Comparison of ENCODE assay signal across 8 cellular contexts in the genomic region with DNA sequence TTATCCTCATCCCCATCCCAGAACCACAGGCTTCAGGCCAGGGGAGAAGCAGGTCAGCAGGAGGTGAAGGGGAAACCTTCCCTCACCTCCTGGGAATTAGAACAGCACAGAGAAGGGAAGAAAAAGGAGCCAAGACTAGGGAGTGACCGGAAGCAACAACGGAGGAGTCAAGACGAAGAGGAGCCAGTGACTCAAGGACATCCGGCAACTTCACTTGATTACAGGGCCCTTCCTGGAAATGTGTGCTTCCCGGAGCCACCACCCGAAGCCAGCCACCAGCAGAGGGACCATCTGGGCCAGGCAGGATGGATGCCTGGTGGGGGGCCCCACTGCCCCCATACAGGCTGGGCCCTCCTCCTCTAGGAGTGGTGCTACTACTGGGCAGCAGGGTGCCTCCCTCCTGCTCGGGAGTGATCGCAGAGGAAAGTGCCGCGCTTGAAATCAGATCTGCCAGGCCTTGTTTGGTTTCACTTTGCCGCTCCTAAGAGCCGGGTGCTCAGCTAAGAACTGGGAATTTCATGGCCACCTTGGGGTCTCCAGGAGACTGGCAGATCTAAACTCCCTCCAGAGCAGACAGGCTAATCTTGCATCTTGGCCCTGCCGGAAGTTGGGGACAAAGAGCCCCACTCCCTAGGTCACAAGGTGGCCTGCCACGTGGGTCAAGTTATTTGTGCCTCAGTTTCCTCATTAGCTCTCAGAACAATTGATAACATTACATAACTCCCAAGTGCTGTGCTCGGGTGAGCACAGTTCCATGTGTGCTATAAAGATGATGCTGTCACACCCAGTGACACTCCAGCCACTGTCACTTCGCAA. TPM values are rescaled to one million over a fixed set of nuclear protein-coding genes. Genes with fewer than 3 reads are reported as not detected.
A peak's percentile ranks its signal among the peaks of the same experiment; 100 is the strongest.
DNase-seq lines count a peak whose midpoint lies in the region; ATAC-seq and TF ChIP-seq lines count a peak whose summit lies in the region.

No MANE protein-coding gene starts in this region.

- H3K36me3 ChIP-seq in RWPE2 (ENCODE audit: low read depth): no peaks in the 10 kb centered on the region

- H3K27me3 ChIP-seq in RWPE2 (ENCODE audit: insufficient read depth, poor library complexity, severe bottlenecking): no peaks in the 10 kb centered on the region

- TF ChIP-seq CTCF in RWPE2 (IDR thresholded peaks at IDR 0.05; ENCODE audit: poor library complexity, severe bottlenecking): peak; percentile 28

- H3K27ac Mint-ChIP-seq in natural killer cell treated with Interleukin-12 subunit alpha and Interleukin-12 subunit beta and Interleukin-15 and Interleukin-18, amount 100 ng/mL, for 72 hours: peak overlapping the region in 1 of 2 donors; percentile 63
- no peak overlapping the region for H3K27ac Mint-ChIP-seq in activated CD4-positive, alpha-beta T cell treated with anti-CD3 and anti-CD28 coated beads for 36 hours

- peak; percentile 54 for DNase-seq in NCI-H82 (lab: John Stamatoyannopoulos, UW)
- DNase-seq in NCI-H82 treated with DMSO at 0.1 percent for 48 hours (lab: John Stamatoyannopoulos, UW; ENCODE audit: unreplicated experiment): no peak
- no peak for DNase-seq in RWPE2 (ENCODE audit: low spot score)
- peak; percentile 79 to 82 for DNase-seq in erythroblast (lab: John Stamatoyannopoulos, UW)
- DNase-seq in natural killer cell treated with Interleukin-12 subunit alpha and Interleukin-12 subunit beta and Interleukin-15 and Interleukin-18, amount 100 ng/mL, for 72 hours (ENCODE audit: low spot score): no peak
- no peak for DNase-seq in activated CD4-positive, alpha-beta T cell treated with anti-CD3 and anti-CD28 coated beads for 36 hours
- DNase-seq in activated CD8-positive, alpha-beta memory T cell treated with anti-CD3 and anti-CD28 coated beads, Interleukin-2, amount 50 U/mL, for 48 hours: no peak

- H3K4me3 ChIP-seq in RWPE2 (ENCODE audit: severe bottlenecking): peak overlapping the region; percentile 13

- H3K9me3 Mint-ChIP-seq in natural killer cell treated with Interleukin-12 subunit alpha and Interleukin-12 subunit beta and Interleukin-15 and Interleukin-18, amount 100 ng/mL, for 72 hours: no peaks in the 10 kb centered on the region
- H3K9me3 Mint-ChIP-seq in activated CD4-positive, alpha-beta T cell treated with anti-CD3 and anti-CD28 coated beads for 36 hours (ENCODE audit: low read depth): no peaks in the 10 kb centered on the region

- POLR2A ChIA-PET in activated CD4-positive, alpha-beta T cell treated with anti-CD3 and anti-CD28 coated beads for 36 hours (lab: Charles Lee): no interaction called here

- peaks cover 0 to 6% of the 10 kb centered on the region in 2 donors for H3K27me3 Mint-ChIP-seq in natural killer cell treated with Interleukin-12 subunit alpha and Interleukin-12 subunit beta and Interleukin-15 and Interleukin-18, amount 100 ng/mL, for 72 hours
- H3K27me3 Mint-ChIP-seq in activated CD4-positive, alpha-beta T cell treated with anti-CD3 and anti-CD28 coated beads for 36 hours: peaks cover 11% of the 10 kb centered on the region

- CTCF ChIA-PET in activated CD4-positive, alpha-beta T cell treated with anti-CD3 and anti-CD28 coated beads for 36 hours (lab: Charles Lee): interaction anchor here (0.7 kb wide), 1 partner anchor 197 kb away, joined by 4 read pairs; no protein-coding TSS in a partner anchor

- H3K4me3 Mint-ChIP-seq in natural killer cell treated with Interleukin-12 subunit alpha and Interleukin-12 subunit beta and Interleukin-15 and Interleukin-18, amount 100 ng/mL, for 72 hours: peak overlapping the region; percentile 47
- no peak overlapping the region for H3K4me3 Mint-ChIP-seq in activated CD4-positive, alpha-beta T cell treated with anti-CD3 and anti-CD28 coated beads for 36 hours

- H3K4me1 ChIP-seq in RWPE2 (ENCODE audit: insufficient read depth, poor library complexity, severe bottlenecking): peaks cover 70% of the 10 kb centered on the region

- TF ChIP-seq POLR2A in erythroblast (IDR thresholded peaks at IDR 0.05; ENCODE audit: low read length): no peak

- H3K36me3 Mint-ChIP-seq in natural killer cell treated with Interleukin-12 subunit alpha and Interleukin-12 subunit beta and Interleukin-15 and Interleukin-18, amount 100 ng/mL, for 72 hours: no peaks in the 10 kb centered on the region
- no peaks in the 10 kb centered on the region for H3K36me3 Mint-ChIP-seq in activated CD4-positive, alpha-beta T cell treated with anti-CD3 and anti-CD28 coated beads for 36 hours (ENCODE audit: low read depth)

- no peaks in the 10 kb centered on the region for H3K9me3 ChIP-seq in RWPE2 (ENCODE audit: severe bottlenecking)

- peaks cover 7 to 10% of the 10 kb centered on the region in 2 donors for H3K4me1 Mint-ChIP-seq in natural killer cell treated with Interleukin-12 subunit alpha and Interleukin-12 subunit beta and Interleukin-15 and Interleukin-18, amount 100 ng/mL, for 72 hours (ENCODE audit: low read depth in 2 of 2)
- peaks cover 7% of the 10 kb centered on the region for H3K4me1 Mint-ChIP-seq in activated CD4-positive, alpha-beta T cell treated with anti-CD3 and anti-CD28 coated beads for 36 hours

- ATAC-seq in RWPE2 (ENCODE audit: low read depth) (peak; percentile 40), HG03520 (IDR thresholded peaks at IDR 0.05; ENCODE audit: unreplicated experiment) (no peak)
- ATAC-seq in natural killer cell treated with Interleukin-12 subunit alpha and Interleukin-12 subunit beta and Interleukin-15 and Interleukin-18, amount 100 ng/mL, for 72 hours: peak; percentile 58 to 62
- ATAC-seq in activated CD4-positive, alpha-beta T cell treated with anti-CD3 and anti-CD28 coated beads for 36 hours: no peak

- intact Hi-C loops in activated CD4-positive, alpha-beta T cell treated with anti-CD3 and anti-CD28 coated beads for 36 hours (cut with DNase I, micrococcal nuclease): no loop called here

- H3K27ac ChIP-seq in RWPE2 (ENCODE audit: poor library complexity, severe bottlenecking): peak overlapping the region; percentile 87

RNA-seq across cellular contexts. Expression of a gene that starts 6.6 kb away (rescaled TPM):
- total RNA-seq in natural killer cell treated with Interleukin-12 subunit alpha and Interleukin-12 subunit beta and Interleukin-15 and Interleukin-18, amount 100 ng/mL, for 72 hours: 1 to 10 TPM; 1.1 to 1.7 TPM
- under 1 TPM; 0.87 to 0.91 TPM for total RNA-seq in activated CD4-positive, alpha-beta T cell treated with anti-CD3 and anti-CD28 coated beads for 36 hours

RNA-seq across cellular contexts. Expression of a gene that starts 43.5 kb away (rescaled TPM):
- total RNA-seq in natural killer cell treated with Interleukin-12 subunit alpha and Interleukin-12 subunit beta and Interleukin-15 and Interleukin-18, amount 100 ng/mL, for 72 hours: not detected
- not detected for total RNA-seq in activated CD4-positive, alpha-beta T cell treated with anti-CD3 and anti-CD28 coated beads for 36 hours

Comparison
In these comparisons a context has a peak if more than half of its experiments do, and no peak if none do; other contexts are left out.
1. DNase-seq: peak in NCI-H82 (single experiment) and erythroblast (2 of 2); none in NCI-H82 treated with DMSO at 0.1 percent for 48 hours (single experiment), RWPE2 (single experiment), natural killer cell treated with Interleukin-12 subunit alpha and Interleukin-12 subunit beta and Interleukin-15 and Interleukin-18, amount 100 ng/mL, for 72 hours (single experiment), activated CD4-positive, alpha-beta T cell treated with anti-CD3 and anti-CD28 coated beads for 36 hours (single experiment) and activated CD8-positive, alpha-beta memory T cell treated with anti-CD3 and anti-CD28 coated beads, Interleukin-2, amount 50 U/mL, for 48 hours (single experiment).
2. ATAC-seq: peak in RWPE2 (single experiment) and natural killer cell treated with Interleukin-12 subunit alpha and Interleukin-12 subunit beta and Interleukin-15 and Interleukin-18, amount 100 ng/mL, for 72 hours (2 of 2); none in activated CD4-positive, alpha-beta T cell treated with anti-CD3 and anti-CD28 coated beads for 36 hours (single experiment) and HG03520 (single experiment).